ENCODE assay signal across 9 cellular contexts in genomic region chr9:129102791-129103594, GRCh38. TPM values are rescaled to one million over a fixed set of nuclear protein-coding genes. Genes with fewer than 3 reads are reported as not detected.
DNase-seq lines count a peak whose midpoint lies in the region; ATAC-seq, FAIRE-seq and TF ChIP-seq lines count a peak whose summit lies in the region.
"Had no signal": no experiment of that assay in that cellular context is flagged by ENCODE, and none has a peak within 500 bp of the region (broad histone marks: within the 10 kb centered on the region; RNA-seq: fewer than 3 reads in every experiment).

No MANE protein-coding gene starts in this region.

- no peaks in the 10 kb centered on the region for H3K9me3 ChIP-seq in GM12878 (replicated peaks; ENCODE audit: control insufficient read depth, insufficient read depth, low read length)
- H3K9me3 ChIP-seq in upper lobe of left lung: no peaks in the 10 kb centered on the region

- H3K4me1 ChIP-seq in GM12878 (ENCODE audit: control insufficient read depth, insufficient read depth, low read length) (no peaks in the 10 kb centered on the region), upper lobe of left lung (no peaks in the 10 kb centered on the region)

- intact Hi-C loops in GM12878 (cut with micrococcal nuclease; ENCODE audit: unreplicated experiment): no loop called here

- peak; percentile 67 for FAIRE-seq in GM12892 (lab: Jason Lieb, UNC)
- FAIRE-seq in GM12878 (lab: Jason Lieb, UNC): peak; percentile 7

- RAD21 ChIA-PET in GM12878 (lab: Charles Lee; ENCODE audit: unreplicated experiment): no interaction called here

- POLR2A ChIA-PET in GM12878 (lab: Charles Lee): interaction anchor here (0.6 to 1.7 kb wide), 2 partner anchors 10 to 1474 kb away, joined by 3 to 4 read pairs; no protein-coding TSS in a partner anchor

- CTCF ChIA-PET in GM12878 (lab: Yijun Ruan, JAX): interaction anchor here (0.6 to 2.0 kb wide), 7 partner anchors 8 to 1472 kb away, joined by 3 to 6 read pairs (median 5); partner anchors contain the start of gene DOLPP1

- peak; percentile 55 for DNase-seq in AG10803 (ENCODE audit: low read depth)
- peak; percentile 70 for DNase-seq in GM12892 (ENCODE audit: insufficient read length)
- DNase-seq in NCI-H69 (lab: John Stamatoyannopoulos, UW): peak; percentile 72
- DNase-seq in GM12878 (ENCODE audit: low read depth, low spot score): no peak
- DNase-seq in kidney glomerular epithelial cell (lab: John Stamatoyannopoulos, UW): peak; percentile 9
- DNase-seq in upper lobe of left lung: peak in 1 of 2 donors; percentile 43
- DNase-seq in DMS79 treated with DMSO at 0.1 percent for 48 hours (lab: John Stamatoyannopoulos, UW): no peak

- WGBS in GM12878 (ENCODE audit: insufficient coverage, insufficient replicate concordance, low lambda C conversion rate, missing lambda C conversion rate): 43% methylated on average over 14 of the region's 14 CpGs
- WGBS in upper lobe of left lung, 2 donors: 64 to 77% methylated on average over 8 to 11 of the region's 14 CpGs

- no peak overlapping the region for H2AFZ ChIP-seq in GM12878 (ENCODE audit: control insufficient read depth, low read depth, low read length)

- H3K4me2 ChIP-seq in GM12878 (ENCODE audit: control insufficient read depth, insufficient read depth): no peak overlapping the region

- H3K36me3 ChIP-seq in GM12878 (ENCODE audit: control insufficient read depth in 2 of 2, insufficient read depth in 2 of 2, low read length in 1 of 2) (no peaks in the 10 kb centered on the region), upper lobe of left lung (peaks cover 0 to 33% (median 15%) of the 10 kb centered on the region in 4 donors)

- no peak for TF ChIP-seq POLR2A in GM12892 (IDR thresholded peaks at IDR 0.05; ENCODE audit: low read depth, low read length)
- TF ChIP-seq POLR2A in GM12878 (IDR thresholded peaks at IDR 0.05; ENCODE audit: low read depth, low read length): no peak
- TF ChIP-seq POLR2A in upper lobe of left lung (IDR thresholded peaks at IDR 0.05): no peak

- in situ Hi-C loops in GM12878 (cut with MboI): no loop called here

- no peak overlapping the region for H3K4me3 ChIP-seq in AG10803 (ENCODE audit: low read length)
- no peak overlapping the region for H3K4me3 ChIP-seq in GM12878
- no peak overlapping the region for H3K4me3 ChIP-seq in upper lobe of left lung

- TF ChIP-seq CTCF in AG10803 (conservative IDR thresholded peaks at IDR 0.05; ENCODE audit: low read length) (peak; percentile 65), GM12878 (IDR thresholded peaks at IDR 0.05 in 2 of 3, conservative IDR thresholded peaks at IDR 0.05 in 1 of 3; ENCODE audit: control insufficient read depth in 2 of 3, extremely low read depth in 1 of 3, insufficient read depth in 1 of 3, low read depth in 3 of 3, low read length in 3 of 3) (peak; percentile 42 to 70 (median 58)), upper lobe of left lung (IDR thresholded peaks at IDR 0.05) (peak in 5 of 6 experiments; percentile 22 to 42 (median 30))

- H3K27me3 ChIP-seq in GM12878 (replicated peaks in 1 of 2; ENCODE audit: control insufficient read depth in 2 of 2, insufficient read depth in 2 of 2, low read length in 1 of 2) (no peaks in the 10 kb centered on the region), upper lobe of left lung (no peaks in the 10 kb centered on the region)

- ATAC-seq in GM12878: peak; percentile 95
- ATAC-seq in upper lobe of left lung (ENCODE audit: low FRiP score in 2 of 2): peak; percentile 3 to 58
- no peak for ATAC-seq in GM19324 (IDR thresholded peaks at IDR 0.05; ENCODE audit: low FRiP score, unreplicated experiment)

- TF ChIP-seq RAD21 in GM12878 (IDR thresholded peaks at IDR 0.05; ENCODE audit: insufficient read depth, low read depth, low read length): 0 out of 2 replicates have a peak, but pooled peaks have one; percentile 3

- no peaks in the 10 kb centered on the region for H4K20me1 ChIP-seq in GM12878 (ENCODE audit: control insufficient read depth, insufficient read depth)

- no peaks in the 10 kb centered on the region for H3K79me2 ChIP-seq in GM12878 (ENCODE audit: control insufficient read depth, insufficient read depth, low read length)

- SMC1A ChIA-PET in GM12878 (lab: Charles Lee; ENCODE audit: uncharacterized antibody, unreplicated experiment): no interaction called here

- BruUV-seq in GM12878 (replicated peaks; lab: Mats Ljungman, UMichigan): no TSS peak

- no peak for TF ChIP-seq EP300 in GM12878 (IDR thresholded peaks at IDR 0.05; ENCODE audit: borderline replicate concordance in 1 of 2, control insufficient read depth in 1 of 2, low read depth in 2 of 2, low read length in 2 of 2)
- no peak for TF ChIP-seq EP300 in upper lobe of left lung (IDR thresholded peaks at IDR 0.05)

- no peak overlapping the region for H3K9ac ChIP-seq in GM12878 (ENCODE audit: control insufficient read depth, insufficient read depth, low read length)

- H3K27ac ChIP-seq in GM12878 (ENCODE audit: control insufficient read depth, insufficient read depth) (no peak overlapping the region), upper lobe of left lung (no peak overlapping the region)
- H3K27ac ChIP-seq: epithelial cell of prostate had no signal

TF ChIP-seq in GM12878, 131 proteins besides CTCF, POLR2A, EP300 and RAD21 (continues in another document):
- no peak for TF ChIP-seq YBX1 (IDR thresholded peaks at IDR 0.05)

RNA-seq across cellular contexts. Expression of gene CRAT, which starts 7.6 kb away (rescaled TPM):
- polyA plus RNA-seq in GM12892 (2012; ENCODE audit: missing spikeins): 1.8 TPM
- 0.59 and 1.1 TPM in 2 replicates for total RNA-seq in GM12878 (2013; cell fraction: nucleolus; rRNA removed)
- total RNA-seq in GM12878 (2014; rRNA removed) (2.0 TPM in 2 replicates), GM12878 (2014; rRNA removed; fragmentation: Illumina TruSeq; extraction: Trizol) (0.60 and 0.89 TPM in 2 replicates), GM12878 (2021) (2.9 and 3.4 TPM in 2 replicates), upper lobe of left lung (10 to 100 TPM; 18.5 to 34.3 (median 26.0) TPM)
- polyA plus RNA-seq in GM12878 (2011; ENCODE audit: low read depth): 0.85 TPM
- polyA plus RNA-seq in GM12878 (2011; rRNA removed) (0.32 and 0.61 TPM in 2 replicates), GM12878 (2014; fragmentation: Illumina TruSeq; extraction: Trizol) (0.79 and 1.5 TPM in 2 replicates), GM12878 (2014; fragmentation: Nextera tagmentation; extraction: Ambion mirVana) (under 1 TPM; 0.10 to 0.47 TPM), GM12878 (2014; rRNA removed) (2.0 and 2.7 TPM in 2 replicates), GM12878 (2016; fragmentation: Nextera tagmentation; extraction: Ambion mirVana) (1 to 10 TPM; 3.2 to 3.4 TPM)
- polyA plus RNA-seq in GM12878 (2011; cell fraction: cytosol; rRNA removed): 1.1 and 1.6 TPM in 2 replicates
- polyA plus RNA-seq in GM12878 (2011; cell fraction: nucleus; rRNA removed): 2.0 TPM in 2 replicates
- polyA plus RNA-seq in GM12878 (2012): 2.0 and 3.2 TPM in 2 replicates
- polyA minus RNA-seq in GM12878 (2011; rRNA and poly(A)+ RNA removed): 1.0 and 1.5 TPM in 2 replicates
- 0.52 and 3.1 TPM in 2 replicates for polyA minus RNA-seq in GM12878 (2011; cell fraction: cytosol; rRNA and poly(A)+ RNA removed)
- polyA minus RNA-seq in GM12878 (2011; cell fraction: nucleus; rRNA and poly(A)+ RNA removed): 0.48 and 1.1 TPM in 2 replicates

RNA-seq across cellular contexts. Expression of gene PTPA, which starts 8.2 kb away (rescaled TPM):
- 27.3 TPM for polyA plus RNA-seq in GM12892 (2012; ENCODE audit: missing spikeins)
- total RNA-seq in GM12878 (2013; cell fraction: nucleolus; rRNA removed): 38.9 and 47.5 TPM in 2 replicates
- total RNA-seq in GM12878 (2014; rRNA removed): 86.2 and 91.7 TPM in 2 replicates
- total RNA-seq in GM12878 (2014; rRNA removed; fragmentation: Illumina TruSeq; extraction: Trizol): 42.9 and 45.6 TPM in 2 replicates
- 91.3 and 100 TPM in 2 replicates for total RNA-seq in GM12878 (2021)
- polyA plus RNA-seq in GM12878 (2011; ENCODE audit: low read depth): 22.8 TPM
- polyA plus RNA-seq in GM12878 (2011; rRNA removed): 90.9 and 111 TPM in 2 replicates
- 132 and 151 TPM in 2 replicates for polyA plus RNA-seq in GM12878 (2011; cell fraction: cytosol; rRNA removed)
- polyA plus RNA-seq in GM12878 (2011; cell fraction: nucleus; rRNA removed): 121 and 122 TPM in 2 replicates
- polyA plus RNA-seq in GM12878 (2012): 35.0 and 40.3 TPM in 2 replicates
- polyA plus RNA-seq in GM12878 (2014; fragmentation: Illumina TruSeq; extraction: Trizol): 56.2 and 61.6 TPM in 2 replicates
- 1 to 10 TPM; 1.6 to 3.2 TPM for polyA plus RNA-seq in GM12878 (2014; fragmentation: Nextera tagmentation; extraction: Ambion mirVana)
- polyA plus RNA-seq in GM12878 (2014; rRNA removed): 69.6 and 81.5 TPM in 2 replicates
- polyA plus RNA-seq in GM12878 (2016; fragmentation: Nextera tagmentation; extraction: Ambion mirVana): 10 to 100 TPM; 48.3 to 54.0 TPM
- polyA minus RNA-seq in GM12878 (2011; rRNA and poly(A)+ RNA removed): 86.4 and 110 TPM in 2 replicates
- 42.0 and 43.0 TPM in 2 replicates for polyA minus RNA-seq in GM12878 (2011; cell fraction: cytosol; rRNA and poly(A)+ RNA removed)
- 38.0 and 50.2 TPM in 2 replicates for polyA minus RNA-seq in GM12878 (2011; cell fraction: nucleus; rRNA and poly(A)+ RNA removed)
- total RNA-seq in upper lobe of left lung: 100 to 1,000 TPM in 2 of 6 donors, 10 to 100 TPM in 4; 48.2 to 130 (median 67.2) TPM

RNA-seq across cellular contexts. Expression of gene DOLPP1, which starts 22.1 kb away (rescaled TPM):
- 5.1 TPM for polyA plus RNA-seq in GM12892 (2012; ENCODE audit: missing spikeins)
- total RNA-seq in GM12878 (2013; cell fraction: nucleolus; rRNA removed): 6.4 and 8.2 TPM in 2 replicates
- total RNA-seq in GM12878 (2014; rRNA removed) (12.6 and 13.0 TPM in 2 replicates), GM12878 (2014; rRNA removed; fragmentation: Illumina TruSeq; extraction: Trizol) (8.6 and 10.0 TPM in 2 replicates), GM12878 (2021) (15.2 TPM in 2 replicates), upper lobe of left lung (10 to 100 TPM in 2 of 6 donors, 1 to 10 TPM in 4; 3.9 to 14.8 (median 8.2) TPM)
- polyA plus RNA-seq in GM12878 (2011; ENCODE audit: low read depth): 3.9 TPM
- polyA plus RNA-seq in GM12878 (2011; rRNA removed) (8.0 and 13.2 TPM in 2 replicates), GM12878 (2014; fragmentation: Illumina TruSeq; extraction: Trizol) (6.6 and 13.6 TPM in 2 replicates), GM12878 (2014; fragmentation: Nextera tagmentation; extraction: Ambion mirVana) (1 to 10 TPM in 1 of 2 experiments, under 1 TPM in 1; 0.76 to 3.5 TPM), GM12878 (2014; rRNA removed) (17.4 and 19.9 TPM in 2 replicates), GM12878 (2016; fragmentation: Nextera tagmentation; extraction: Ambion mirVana) (10 to 100 TPM; 18.9 to 19.2 TPM)
- 17.8 and 22.8 TPM in 2 replicates for polyA plus RNA-seq in GM12878 (2011; cell fraction: cytosol; rRNA removed)
- polyA plus RNA-seq in GM12878 (2011; cell fraction: nucleus; rRNA removed): 22.8 and 28.4 TPM in 2 replicates
- polyA plus RNA-seq in GM12878 (2012): 5.7 and 6.6 TPM in 2 replicates
- polyA minus RNA-seq in GM12878 (2011; rRNA and poly(A)+ RNA removed): 9.2 and 14.9 TPM in 2 replicates
- polyA minus RNA-seq in GM12878 (2011; cell fraction: cytosol; rRNA and poly(A)+ RNA removed): 5.1 and 5.5 TPM in 2 replicates
- polyA minus RNA-seq in GM12878 (2011; cell fraction: nucleus; rRNA and poly(A)+ RNA removed): 4.4 and 7.9 TPM in 2 replicates

Comparison
In these comparisons a context has a peak if more than half of its experiments do, and no peak if none do; other contexts are left out.
1. DNase-seq: peak in AG10803 (single experiment), GM12892 (single experiment), NCI-H69 (single experiment) and kidney glomerular epithelial cell (single experiment); none in GM12878 (single experiment) and DMS79 treated with DMSO at 0.1 percent for 48 hours (single experiment).
2. RNA of gene CRAT, which starts 7.6 kb away (total RNA-seq): 18.5 to 34.3 TPM in upper lobe of left lung; 0.59 to 3.4 TPM in GM12878; every median in the first group is over 4 times any median in the second.
3. Peak in every context shown above with its lines, with median percentiles within 50 percentile points of each other: CTCF ChIP-seq.